16 cellular contexts compared by ENCODE assay signal in the genomic region with DNA sequence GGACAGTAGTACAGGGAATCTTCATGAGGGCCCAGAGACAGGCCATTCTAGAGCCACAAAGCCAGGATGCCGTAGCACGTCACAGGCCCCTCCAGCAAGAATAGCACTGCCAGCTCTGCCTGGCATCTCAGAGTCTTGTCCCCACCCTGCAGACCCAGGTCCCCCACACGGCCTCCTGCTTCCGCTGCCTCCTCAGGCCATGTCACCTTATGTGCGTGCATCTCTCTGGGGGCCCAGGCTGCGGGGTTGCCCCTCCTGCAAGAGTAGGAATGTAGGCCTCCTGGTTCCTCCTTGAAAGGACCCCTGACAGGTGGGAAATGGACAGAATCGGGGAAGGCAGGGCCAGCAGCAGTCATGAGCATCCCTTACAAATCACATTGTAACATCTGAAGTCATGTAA. TPM values are rescaled to one million over a fixed set of nuclear protein-coding genes. Genes with fewer than 3 reads are reported as not detected.
DNase-seq lines count a peak whose midpoint lies in the region; ATAC-seq and TF ChIP-seq lines count a peak whose summit lies in the region.
"Had no signal": no experiment of that assay in that cellular context is flagged by ENCODE, and none has a peak within 500 bp of the region (broad histone marks: within the 10 kb centered on the region; RNA-seq: fewer than 3 reads in every experiment).

No MANE protein-coding gene starts in this region.

- no peak overlapping the region for H3K4me3 Mint-ChIP-seq in neural crest cell
- H3K4me3 Mint-ChIP-seq: activated CD4-positive, alpha-beta memory T cell treated with anti-CD3 and anti-CD28 coated beads, Interleukin-2, amount 10 ng/mL, durations not matched to agents 7 days and 5 days; activated naive CD8-positive, alpha-beta T cell treated with anti-CD3 and anti-CD28 coated beads, Interleukin-2, amount 10 ng/mL, durations not matched to agents 7 days and 5 days; activated T-cell treated with anti-CD3 and anti-CD28 coated beads, Interleukin-2, amount 50 U/mL, for 72 hours had no signal

- TF ChIP-seq CTCF in RWPE1 (conservative IDR thresholded peaks at IDR 0.05; ENCODE audit: low read depth) = no peak
- TF ChIP-seq CTCF in coronary artery (IDR thresholded peaks at IDR 0.05) = no peak
- TF ChIP-seq CTCF in neural crest cell (conservative IDR thresholded peaks at IDR 0.05) = no peak
- TF ChIP-seq CTCF in testis (IDR thresholded peaks at IDR 0.05) = no peak

- H3K9me3 Mint-ChIP-seq in neural crest cell = no peaks in the 10 kb centered on the region
- H3K9me3 Mint-ChIP-seq: activated CD4-positive, alpha-beta memory T cell treated with anti-CD3 and anti-CD28 coated beads, Interleukin-2, amount 10 ng/mL, durations not matched to agents 7 days and 5 days; activated naive CD8-positive, alpha-beta T cell treated with anti-CD3 and anti-CD28 coated beads, Interleukin-2, amount 10 ng/mL, durations not matched to agents 7 days and 5 days; activated T-cell treated with anti-CD3 and anti-CD28 coated beads, Interleukin-2, amount 50 U/mL, for 72 hours had no signal

- H3K27me3 Mint-ChIP-seq in neural crest cell (ENCODE audit: low read depth) = no peaks in the 10 kb centered on the region
- H3K27me3 Mint-ChIP-seq: activated CD4-positive, alpha-beta memory T cell treated with anti-CD3 and anti-CD28 coated beads, Interleukin-2, amount 10 ng/mL, durations not matched to agents 7 days and 5 days; activated naive CD8-positive, alpha-beta T cell treated with anti-CD3 and anti-CD28 coated beads, Interleukin-2, amount 10 ng/mL, durations not matched to agents 7 days and 5 days had no signal

- H3K36me3 Mint-ChIP-seq in neural crest cell (ENCODE audit: low read depth) = peaks cover 4% of the 10 kb centered on the region

- H3K4me1 ChIP-seq in testis = peaks cover 47% of the 10 kb centered on the region

- POLR2A ChIA-PET in RWPE1 (lab: Yijun Ruan, JAX; ENCODE audit: low non-redundant PET) = no interaction called here

- no peaks in the 10 kb centered on the region for H3K9me3 ChIP-seq in testis

- ATAC-seq in GM21381 (IDR thresholded peaks at IDR 0.05; ENCODE audit: unreplicated experiment) (no peak), sciatic nerve (no peak), HG02610 (IDR thresholded peaks at IDR 0.05; ENCODE audit: unreplicated experiment) (no peak)
- ATAC-seq: activated T-cell treated with anti-CD3 and anti-CD28 coated beads, Interleukin-2, amount 50 U/mL, for 72 hours; esophagus mucosa had no signal

- H3K27ac ChIP-seq in RWPE1 (peak overlapping the region; percentile 98), coronary artery (peak overlapping the region; percentile 89 to 94), testis (peak overlapping the region; percentile 64 to 88)

- H3K4me3 ChIP-seq in coronary artery (no peak overlapping the region), testis (no peak overlapping the region)

- no peaks in the 10 kb centered on the region for H3K27me3 ChIP-seq in testis

- no peak for TF ChIP-seq POLR2A in testis (IDR thresholded peaks at IDR 0.05)

- H3K27ac Mint-ChIP-seq in neural crest cell (ENCODE audit: unreplicated experiment) = peak overlapping the region; percentile 22
- H3K27ac Mint-ChIP-seq: activated CD4-positive, alpha-beta memory T cell treated with anti-CD3 and anti-CD28 coated beads, Interleukin-2, amount 10 ng/mL, durations not matched to agents 7 days and 5 days; activated naive CD8-positive, alpha-beta T cell treated with anti-CD3 and anti-CD28 coated beads, Interleukin-2, amount 10 ng/mL, durations not matched to agents 7 days and 5 days; activated T-cell treated with anti-CD3 and anti-CD28 coated beads, Interleukin-2, amount 50 U/mL, for 72 hours had no signal

- 84 to 85% methylated on average over 7 of the region's 7 CpGs for WGBS in testis, 2 donors

- CTCF ChIA-PET in RWPE1 (lab: Yijun Ruan, JAX) = no interaction called here

- peaks cover 7% of the 10 kb centered on the region for H3K4me1 Mint-ChIP-seq in neural crest cell
- H3K4me1 Mint-ChIP-seq: activated CD4-positive, alpha-beta memory T cell treated with anti-CD3 and anti-CD28 coated beads, Interleukin-2, amount 10 ng/mL, durations not matched to agents 7 days and 5 days; activated naive CD8-positive, alpha-beta T cell treated with anti-CD3 and anti-CD28 coated beads, Interleukin-2, amount 10 ng/mL, durations not matched to agents 7 days and 5 days had no signal

- DNase-seq in RWPE1 (ENCODE audit: low spot score) = no peak
- no peak for DNase-seq in coronary artery (ENCODE audit: low spot score)
- no peak for DNase-seq in neural crest cell (ENCODE audit: low read depth, low spot score)
- DNase-seq in testis = no peak
- DNase-seq in AG08396 (ENCODE audit: low spot score) = no peak
- DNase-seq in sciatic nerve (ENCODE audit: low spot score) = no peak
- DNase-seq: activated CD4-positive, alpha-beta memory T cell treated with anti-CD3 and anti-CD28 coated beads, Interleukin-2, amount 10 ng/mL, durations not matched to agents 7 days and 5 days; activated naive CD8-positive, alpha-beta T cell treated with anti-CD3 and anti-CD28 coated beads, Interleukin-2, amount 10 ng/mL, durations not matched to agents 7 days and 5 days; activated T-cell treated with anti-CD3 and anti-CD28 coated beads, Interleukin-2, amount 50 U/mL, for 72 hours; COR-L47; islet precursor cell; NCI-H187; NCI-H524 had no signal

- intact Hi-C loops in testis (cut with DNase I; ENCODE audit: low total_unique reads) (no loop called here), sciatic nerve (cut with DNase I) (no loop called here)

- no peaks in the 10 kb centered on the region for H3K36me3 ChIP-seq in testis (ENCODE audit: low read depth, missing control alignments)

RNA-seq across cellular contexts. Expression of a gene that starts 49.8 kb away (rescaled TPM):
- total RNA-seq in neural crest cell (32.4 and 32.8 TPM in 2 replicates), testis (10 to 100 TPM; 41.6 to 52.5 TPM), sciatic nerve (52.9 TPM)
- polyA plus RNA-seq in testis (ENCODE audit: insufficient read depth, low read depth, low replicate concordance) = 41.1 TPM
